Comparison of ENCODE assay signal across 1 cellular context in genomic region chr5:154287136-154287535, GRCh38.
TF ChIP-seq lines count a peak whose summit lies in the region.

No MANE protein-coding gene starts in this region.

TF ChIP-seq in HepG2, 621 proteins besides CTCF, POLR2A, EP300 and RAD21 (continued from another document and continues in another):
- TF ChIP-seq SRSF9 (IDR thresholded peaks at IDR 0.05; ENCODE audit: borderline replicate concordance, insufficient read depth, low read depth, low read length, poor library complexity, severe bottlenecking) (no peak), ZNF547 (CRISPR knock-in tag; IDR thresholded peaks at IDR 0.05) (no peak), TCF12 (IDR thresholded peaks at IDR 0.05) (no peak), TCF12 (CRISPR knock-in tag; IDR thresholded peaks at IDR 0.05) (no peak), GZF1 (CRISPR knock-in tag; IDR thresholded peaks at IDR 0.05) (no peak), ELF3 (CRISPR knock-in tag; IDR thresholded peaks at IDR 0.05) (0 out of 2 replicates have a peak, but pooled peaks have one; percentile 34), SOX13 (IDR thresholded peaks at IDR 0.05) (no peak), SOX13 (CRISPR knock-in tag; conservative IDR thresholded peaks at IDR 0.05 in 1 of 2, IDR thresholded peaks at IDR 0.05 in 1 of 2) (peak in 1 of 2 experiments; percentile 41; a peak in 1 of 4 replicates), TBP (CRISPR knock-in tag; IDR thresholded peaks at IDR 0.05) (no peak), MAZ (IDR thresholded peaks at IDR 0.05; ENCODE audit: borderline replicate concordance, low read depth, low read length) (no peak), MAZ (CRISPR knock-in tag; IDR thresholded peaks at IDR 0.05; ENCODE audit: low read depth) (no peak), RELA (CRISPR knock-in tag; IDR thresholded peaks at IDR 0.05) (no peak), TEAD3 (CRISPR knock-in tag; optimal IDR thresholded peaks at IDR 0.05; ENCODE audit: borderline replicate concordance) (peak; percentile 88), ZBTB42 (CRISPR knock-in tag; IDR thresholded peaks at IDR 0.05) (no peak), ZNF552 (CRISPR knock-in tag; IDR thresholded peaks at IDR 0.05; ENCODE audit: borderline replicate concordance) (no peak), NKX3-1 (CRISPR knock-in tag; IDR thresholded peaks at IDR 0.05) (no peak), PHF21A (CRISPR knock-in tag; IDR thresholded peaks at IDR 0.05) (no peak), FOXA3 (CRISPR knock-in tag; IDR thresholded peaks at IDR 0.05) (peak; percentile 83), ZNF564 (CRISPR knock-in tag; IDR thresholded peaks at IDR 0.05) (no peak), ZNF251 (CRISPR knock-in tag; IDR thresholded peaks at IDR 0.05) (no peak), GPN1 (CRISPR knock-in tag; IDR thresholded peaks at IDR 0.05; ENCODE audit: borderline replicate concordance) (no peak), SP1 (IDR thresholded peaks at IDR 0.05) (no peak), SP1 (CRISPR knock-in tag; IDR thresholded peaks at IDR 0.05) (no peak), CBX5 (CRISPR knock-in tag; IDR thresholded peaks at IDR 0.05; ENCODE audit: borderline replicate concordance) (no peak), ZBTB39 (CRISPR knock-in tag; IDR thresholded peaks at IDR 0.05) (no peak), MAFG (CRISPR knock-in tag; IDR thresholded peaks at IDR 0.05) (no peak), FOXA1 (IDR thresholded peaks at IDR 0.05) (no peak), FOXA1 (CRISPR knock-in tag; IDR thresholded peaks at IDR 0.05) (peak; percentile 85), NCOA2 (CRISPR knock-in tag; IDR thresholded peaks at IDR 0.05) (peak; percentile 25; the same call in 1 of the 2 replicates), ZFAT (CRISPR knock-in tag; conservative IDR thresholded peaks at IDR 0.05) (no peak), KLF11 (CRISPR knock-in tag; IDR thresholded peaks at IDR 0.05) (no peak), ZNF788 (CRISPR knock-in tag; IDR thresholded peaks at IDR 0.05; ENCODE audit: borderline replicate concordance) (no peak), MIER3 (CRISPR knock-in tag; IDR thresholded peaks at IDR 0.05; ENCODE audit: borderline replicate concordance) (no peak), SOX5 (CRISPR knock-in tag; IDR thresholded peaks at IDR 0.05; ENCODE audit: borderline replicate concordance) (peak; percentile 36; the same call in 1 of the 2 replicates), AFF4 (CRISPR knock-in tag; IDR thresholded peaks at IDR 0.05) (no peak), HIVEP1 (CRISPR knock-in tag; IDR thresholded peaks at IDR 0.05) (no peak), SMAD9 (CRISPR knock-in tag; IDR thresholded peaks at IDR 0.05) (no peak), KMT2A (CRISPR knock-in tag; IDR thresholded peaks at IDR 0.05) (no peak)
- TF ChIP-seq, protein P1, sequence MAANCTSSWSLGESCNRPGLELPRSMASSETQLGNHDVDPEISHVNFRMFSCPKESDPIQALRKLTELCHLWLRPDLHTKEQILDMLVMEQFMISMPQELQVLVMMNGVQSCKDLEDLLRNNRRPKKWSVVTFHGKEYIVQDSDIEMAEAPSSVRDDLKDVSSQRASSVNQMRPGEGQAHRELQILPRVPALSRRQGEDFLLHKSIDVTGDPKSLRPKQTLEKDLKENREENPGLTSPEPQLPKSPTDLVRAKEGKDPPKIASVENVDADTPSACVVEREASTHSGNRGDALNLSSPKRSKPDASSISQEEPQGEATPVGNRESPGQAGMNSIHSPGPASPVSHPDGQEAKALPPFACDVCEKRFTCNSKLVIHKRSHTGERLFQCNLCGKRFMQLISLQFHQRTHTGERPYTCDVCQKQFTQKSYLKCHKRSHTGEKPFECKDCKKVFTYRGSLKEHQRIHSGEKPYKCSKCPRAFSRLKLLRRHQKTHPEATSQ (CRISPR knock-in tag; IDR thresholded peaks at IDR 0.05; ENCODE audit: borderline replicate concordance) = no peak
- TF ChIP-seq, protein P2, sequence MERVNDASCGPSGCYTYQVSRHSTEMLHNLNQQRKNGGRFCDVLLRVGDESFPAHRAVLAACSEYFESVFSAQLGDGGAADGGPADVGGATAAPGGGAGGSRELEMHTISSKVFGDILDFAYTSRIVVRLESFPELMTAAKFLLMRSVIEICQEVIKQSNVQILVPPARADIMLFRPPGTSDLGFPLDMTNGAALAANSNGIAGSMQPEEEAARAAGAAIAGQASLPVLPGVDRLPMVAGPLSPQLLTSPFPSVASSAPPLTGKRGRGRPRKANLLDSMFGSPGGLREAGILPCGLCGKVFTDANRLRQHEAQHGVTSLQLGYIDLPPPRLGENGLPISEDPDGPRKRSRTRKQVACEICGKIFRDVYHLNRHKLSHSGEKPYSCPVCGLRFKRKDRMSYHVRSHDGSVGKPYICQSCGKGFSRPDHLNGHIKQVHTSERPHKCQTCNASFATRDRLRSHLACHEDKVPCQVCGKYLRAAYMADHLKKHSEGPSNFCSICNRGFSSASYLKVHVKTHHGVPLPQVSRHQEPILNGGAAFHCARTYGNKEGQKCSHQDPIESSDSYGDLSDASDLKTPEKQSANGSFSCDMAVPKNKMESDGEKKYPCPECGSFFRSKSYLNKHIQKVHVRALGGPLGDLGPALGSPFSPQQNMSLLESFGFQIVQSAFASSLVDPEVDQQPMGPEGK (CRISPR knock-in tag; IDR thresholded peaks at IDR 0.05) = peak; percentile 46; the same call in 1 of the 2 replicates
- TF ChIP-seq, protein P3, sequence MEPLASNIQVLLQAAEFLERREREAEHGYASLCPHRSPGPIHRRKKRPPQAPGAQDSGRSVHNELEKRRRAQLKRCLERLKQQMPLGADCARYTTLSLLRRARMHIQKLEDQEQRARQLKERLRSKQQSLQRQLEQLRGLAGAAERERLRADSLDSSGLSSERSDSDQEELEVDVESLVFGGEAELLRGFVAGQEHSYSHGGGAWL (CRISPR knock-in tag; IDR thresholded peaks at IDR 0.05) = no peak
- TF ChIP-seq, protein P4, sequence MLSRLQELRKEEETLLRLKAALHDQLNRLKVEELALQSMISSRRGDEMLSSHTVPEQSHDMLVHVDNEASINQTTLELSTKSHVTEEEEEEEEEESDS (CRISPR knock-in tag; IDR thresholded peaks at IDR 0.05; ENCODE audit: borderline replicate concordance) = no peak
- TF ChIP-seq, protein P5, sequence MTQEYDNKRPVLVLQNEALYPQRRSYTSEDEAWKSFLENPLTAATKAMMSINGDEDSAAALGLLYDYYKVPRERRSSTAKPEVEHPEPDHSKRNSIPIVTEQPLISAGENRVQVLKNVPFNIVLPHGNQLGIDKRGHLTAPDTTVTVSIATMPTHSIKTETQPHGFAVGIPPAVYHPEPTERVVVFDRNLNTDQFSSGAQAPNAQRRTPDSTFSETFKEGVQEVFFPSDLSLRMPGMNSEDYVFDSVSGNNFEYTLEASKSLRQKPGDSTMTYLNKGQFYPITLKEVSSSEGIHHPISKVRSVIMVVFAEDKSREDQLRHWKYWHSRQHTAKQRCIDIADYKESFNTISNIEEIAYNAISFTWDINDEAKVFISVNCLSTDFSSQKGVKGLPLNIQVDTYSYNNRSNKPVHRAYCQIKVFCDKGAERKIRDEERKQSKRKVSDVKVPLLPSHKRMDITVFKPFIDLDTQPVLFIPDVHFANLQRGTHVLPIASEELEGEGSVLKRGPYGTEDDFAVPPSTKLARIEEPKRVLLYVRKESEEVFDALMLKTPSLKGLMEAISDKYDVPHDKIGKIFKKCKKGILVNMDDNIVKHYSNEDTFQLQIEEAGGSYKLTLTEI (CRISPR knock-in tag; conservative IDR thresholded peaks at IDR 0.05) = no peak
- TF ChIP-seq, protein P6, sequence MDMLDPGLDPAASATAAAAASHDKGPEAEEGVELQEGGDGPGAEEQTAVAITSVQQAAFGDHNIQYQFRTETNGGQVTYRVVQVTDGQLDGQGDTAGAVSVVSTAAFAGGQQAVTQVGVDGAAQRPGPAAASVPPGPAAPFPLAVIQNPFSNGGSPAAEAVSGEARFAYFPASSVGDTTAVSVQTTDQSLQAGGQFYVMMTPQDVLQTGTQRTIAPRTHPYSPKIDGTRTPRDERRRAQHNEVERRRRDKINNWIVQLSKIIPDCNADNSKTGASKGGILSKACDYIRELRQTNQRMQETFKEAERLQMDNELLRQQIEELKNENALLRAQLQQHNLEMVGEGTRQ (IDR thresholded peaks at IDR 0.05; ENCODE audit: low read depth, low read length) = no peak
- TF ChIP-seq, protein P6 (CRISPR knock-in tag; IDR thresholded peaks at IDR 0.05; ENCODE audit: borderline replicate concordance) = no peak
- TF ChIP-seq, protein P7, sequence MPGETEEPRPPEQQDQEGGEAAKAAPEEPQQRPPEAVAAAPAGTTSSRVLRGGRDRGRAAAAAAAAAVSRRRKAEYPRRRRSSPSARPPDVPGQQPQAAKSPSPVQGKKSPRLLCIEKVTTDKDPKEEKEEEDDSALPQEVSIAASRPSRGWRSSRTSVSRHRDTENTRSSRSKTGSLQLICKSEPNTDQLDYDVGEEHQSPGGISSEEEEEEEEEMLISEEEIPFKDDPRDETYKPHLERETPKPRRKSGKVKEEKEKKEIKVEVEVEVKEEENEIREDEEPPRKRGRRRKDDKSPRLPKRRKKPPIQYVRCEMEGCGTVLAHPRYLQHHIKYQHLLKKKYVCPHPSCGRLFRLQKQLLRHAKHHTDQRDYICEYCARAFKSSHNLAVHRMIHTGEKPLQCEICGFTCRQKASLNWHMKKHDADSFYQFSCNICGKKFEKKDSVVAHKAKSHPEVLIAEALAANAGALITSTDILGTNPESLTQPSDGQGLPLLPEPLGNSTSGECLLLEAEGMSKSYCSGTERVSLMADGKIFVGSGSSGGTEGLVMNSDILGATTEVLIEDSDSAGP (CRISPR knock-in tag; IDR thresholded peaks at IDR 0.05; ENCODE audit: borderline replicate concordance) = no peak
- TF ChIP-seq, protein P8, sequence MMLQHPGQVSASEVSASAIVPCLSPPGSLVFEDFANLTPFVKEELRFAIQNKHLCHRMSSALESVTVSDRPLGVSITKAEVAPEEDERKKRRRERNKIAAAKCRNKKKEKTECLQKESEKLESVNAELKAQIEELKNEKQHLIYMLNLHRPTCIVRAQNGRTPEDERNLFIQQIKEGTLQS (CRISPR knock-in tag; IDR thresholded peaks at IDR 0.05) = no peak
- TF ChIP-seq, protein P9, sequence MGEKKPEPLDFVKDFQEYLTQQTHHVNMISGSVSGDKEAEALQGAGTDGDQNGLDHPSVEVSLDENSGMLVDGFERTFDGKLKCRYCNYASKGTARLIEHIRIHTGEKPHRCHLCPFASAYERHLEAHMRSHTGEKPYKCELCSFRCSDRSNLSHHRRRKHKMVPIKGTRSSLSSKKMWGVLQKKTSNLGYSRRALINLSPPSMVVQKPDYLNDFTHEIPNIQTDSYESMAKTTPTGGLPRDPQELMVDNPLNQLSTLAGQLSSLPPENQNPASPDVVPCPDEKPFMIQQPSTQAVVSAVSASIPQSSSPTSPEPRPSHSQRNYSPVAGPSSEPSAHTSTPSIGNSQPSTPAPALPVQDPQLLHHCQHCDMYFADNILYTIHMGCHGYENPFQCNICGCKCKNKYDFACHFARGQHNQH (CRISPR knock-in tag; IDR thresholded peaks at IDR 0.05) = no peak
